In genomic region chr15:92906038-92906437, GRCh38 we compare ENCODE assay signal across 9 cellular contexts. TPM values are rescaled to one million over a fixed set of nuclear protein-coding genes. Genes with fewer than 3 reads are reported as not detected.
DNase-seq lines count a peak whose midpoint lies in the region; ATAC-seq, FAIRE-seq and TF ChIP-seq lines count a peak whose summit lies in the region.
"Had no signal": no experiment of that assay in that cellular context is flagged by ENCODE, and none has a peak within 500 bp of the region (broad histone marks: within the 10 kb centered on the region; RNA-seq: fewer than 3 reads in every experiment).

No MANE protein-coding gene starts in this region.

- peak overlapping the region; percentile 94 to 99 (median 98) for H3K4me3 Mint-ChIP-seq in CD4-positive, alpha-beta memory T cell

- DNase-seq in CD4-positive, alpha-beta memory T cell, result peak in 4 of 5 donors; percentile 49 to 63 (median 56)
- DNase-seq in OCI-M1 (lab: John Stamatoyannopoulos, UW) (peak; percentile 62), osteoblast (ENCODE audit: insufficient read length, low spot score, missing footprints) (no peak), hypothalamus (lab: John Stamatoyannopoulos, UW) (no peak), amniotic stem cell (lab: John Stamatoyannopoulos, UW) (no peak), HTR-8/SVneo (ENCODE audit: insufficient read length, low spot score) (no peak)
- DNase-seq: NCI-H510A had no signal

- intact Hi-C loops in CD4-positive, alpha-beta memory T cell (cut with micrococcal nuclease), result loop anchor here (1.0 kb wide), 2 partner anchors 8 to 97 kb away; no protein-coding TSS in a partner anchor

- H3K9me3 ChIP-seq in CD4-positive, alpha-beta memory T cell (ENCODE audit: control insufficient read depth in 1 of 2, low read length in 2 of 2), result no peaks in the 10 kb centered on the region
- H3K9me3 ChIP-seq in duodenal mucosa (ENCODE audit: control insufficient read depth in 1 of 2, low read length in 2 of 2) (no peaks in the 10 kb centered on the region), osteoblast (ENCODE audit: low read depth, low read length) (no peaks in the 10 kb centered on the region)

- peak overlapping the region; percentile 91 for H3K4me2 ChIP-seq in osteoblast (ENCODE audit: insufficient read depth, low read length)

- peaks cover 96% of the 10 kb centered on the region for H3K79me2 ChIP-seq in osteoblast (ENCODE audit: insufficient read depth, low read length)

- no peak overlapping the region for H2AFZ ChIP-seq in osteoblast (ENCODE audit: low read length)

- H3K27ac ChIP-seq in CD4-positive, alpha-beta memory T cell (ENCODE audit: low read depth, low read length), result peak overlapping the region; percentile 95
- H3K27ac ChIP-seq in duodenal mucosa (ENCODE audit: low read depth, low read length) (peak overlapping the region; percentile 79), osteoblast (ENCODE audit: low read depth, low read length) (peak overlapping the region; percentile 100)

- H3K4me3 ChIP-seq in CD4-positive, alpha-beta memory T cell (ENCODE audit: low read length in 2 of 2), result peak overlapping the region; percentile 26 to 50
- H3K4me3 ChIP-seq in duodenal mucosa (ENCODE audit: low read depth in 1 of 2, low read length in 2 of 2) (peak overlapping the region; percentile 56 to 70), osteoblast (ENCODE audit: insufficient read depth, low read length) (peak overlapping the region; percentile 70)

- no peak for ATAC-seq in HG03025 (IDR thresholded peaks at IDR 0.05; ENCODE audit: low FRiP score, unreplicated experiment)

- POLR2A ChIA-PET in CD4-positive, alpha-beta memory T cell (lab: Charles Lee; ENCODE audit: partially characterized antibody), result interaction anchor here (0.8 to 11.8 kb wide), 9 partner anchors 9 to 99 kb away, joined by 3 to 888 read pairs (median 30); no protein-coding TSS in a partner anchor

- H3K9me3 Mint-ChIP-seq in CD4-positive, alpha-beta memory T cell, result peaks cover 0 to 6% (median 0%) of the 10 kb centered on the region in 8 donors

- peaks cover 79% of the 10 kb centered on the region for H3K4me1 ChIP-seq in CD4-positive, alpha-beta memory T cell (ENCODE audit: insufficient read depth, low read length)
- H3K4me1 ChIP-seq in duodenal mucosa (ENCODE audit: control insufficient read depth in 1 of 2, insufficient read depth in 2 of 2, low read length in 2 of 2) (peaks cover 56% of the 10 kb centered on the region in 2 donors), osteoblast (ENCODE audit: insufficient read depth, low read length) (peaks cover 72% of the 10 kb centered on the region)

- peaks cover 17% of the 10 kb centered on the region for H4K20me1 ChIP-seq in osteoblast (ENCODE audit: insufficient read depth, low read length)

- H3K9ac ChIP-seq in duodenal mucosa (ENCODE audit: low read depth in 1 of 2, low read length in 2 of 2), result peak overlapping the region; percentile 73 to 87

- no peaks in the 10 kb centered on the region for H3K27me3 Mint-ChIP-seq in CD4-positive, alpha-beta memory T cell

- CTCF ChIA-PET in CD4-positive, alpha-beta memory T cell (lab: Charles Lee; ENCODE audit: partially characterized antibody), result interaction anchor here (0.5 to 7.7 kb wide), 6 partner anchors 10 to 109 kb away, joined by 3 to 80 read pairs (median 14); no protein-coding TSS in a partner anchor

- peaks cover 20 to 57% of the 10 kb centered on the region in 2 donors for H3K36me3 Mint-ChIP-seq in CD4-positive, alpha-beta memory T cell

- no peak for TF ChIP-seq CTCF in osteoblast (IDR thresholded peaks at IDR 0.05; ENCODE audit: extremely low read depth, low read depth, low read length)

- no peaks in the 10 kb centered on the region for H3K27me3 ChIP-seq in CD4-positive, alpha-beta memory T cell (ENCODE audit: insufficient read depth, low read length)
- H3K27me3 ChIP-seq in duodenal mucosa (ENCODE audit: control insufficient read depth in 1 of 2, insufficient read depth in 2 of 2, low read length in 2 of 2) (no peaks in the 10 kb centered on the region), osteoblast (ENCODE audit: insufficient read depth, low read length) (no peaks in the 10 kb centered on the region)

- no peak for FAIRE-seq in HTR-8/SVneo (lab: Jason Lieb, UNC)

- H3K36me3 ChIP-seq in CD4-positive, alpha-beta memory T cell (ENCODE audit: insufficient read depth, low read length), result peaks cover 7% of the 10 kb centered on the region
- peaks cover 3 to 5% of the 10 kb centered on the region in 2 donors for H3K36me3 ChIP-seq in duodenal mucosa (ENCODE audit: control insufficient read depth in 1 of 2, insufficient read depth in 2 of 2, low read length in 2 of 2)
- peaks cover 23% of the 10 kb centered on the region for H3K36me3 ChIP-seq in osteoblast (ENCODE audit: insufficient read depth, low read length)

- peaks cover 58 to 83% (median 71%) of the 10 kb centered on the region in 4 donors for H3K4me1 Mint-ChIP-seq in CD4-positive, alpha-beta memory T cell

- H3K27ac Mint-ChIP-seq in CD4-positive, alpha-beta memory T cell, result peak overlapping the region; percentile 98 to 100 (median 100)

RNA-seq across cellular contexts. Expression of gene CHD2, which starts 5.9 kb away (rescaled TPM):
- total RNA-seq in CD4-positive, alpha-beta memory T cell, result 100 to 1,000 TPM; 340 to 351 TPM
- 100 to 1,000 TPM in 1 of 2 donors, 10 to 100 TPM in 1; 28.4 to 108 TPM for polyA plus RNA-seq in CD4-positive, alpha-beta memory T cell
- 94.0 and 98.8 TPM in 2 replicates for total RNA-seq in osteoblast

Comparison
In these comparisons a context has a peak if more than half of its experiments do, and no peak if none do; other contexts are left out.
1. DNase-seq: peak in CD4-positive, alpha-beta memory T cell (4 of 5) and OCI-M1 (single experiment); none in osteoblast (single experiment), hypothalamus (0 of 51), amniotic stem cell (single experiment) and HTR-8/SVneo (single experiment).
2. Peak in every context shown above with its lines, with median percentiles within 50 percentile points of each other: H3K27ac ChIP-seq and H3K4me3 ChIP-seq.